ENCODE assay signal across 8 cellular contexts in the genomic region with DNA sequence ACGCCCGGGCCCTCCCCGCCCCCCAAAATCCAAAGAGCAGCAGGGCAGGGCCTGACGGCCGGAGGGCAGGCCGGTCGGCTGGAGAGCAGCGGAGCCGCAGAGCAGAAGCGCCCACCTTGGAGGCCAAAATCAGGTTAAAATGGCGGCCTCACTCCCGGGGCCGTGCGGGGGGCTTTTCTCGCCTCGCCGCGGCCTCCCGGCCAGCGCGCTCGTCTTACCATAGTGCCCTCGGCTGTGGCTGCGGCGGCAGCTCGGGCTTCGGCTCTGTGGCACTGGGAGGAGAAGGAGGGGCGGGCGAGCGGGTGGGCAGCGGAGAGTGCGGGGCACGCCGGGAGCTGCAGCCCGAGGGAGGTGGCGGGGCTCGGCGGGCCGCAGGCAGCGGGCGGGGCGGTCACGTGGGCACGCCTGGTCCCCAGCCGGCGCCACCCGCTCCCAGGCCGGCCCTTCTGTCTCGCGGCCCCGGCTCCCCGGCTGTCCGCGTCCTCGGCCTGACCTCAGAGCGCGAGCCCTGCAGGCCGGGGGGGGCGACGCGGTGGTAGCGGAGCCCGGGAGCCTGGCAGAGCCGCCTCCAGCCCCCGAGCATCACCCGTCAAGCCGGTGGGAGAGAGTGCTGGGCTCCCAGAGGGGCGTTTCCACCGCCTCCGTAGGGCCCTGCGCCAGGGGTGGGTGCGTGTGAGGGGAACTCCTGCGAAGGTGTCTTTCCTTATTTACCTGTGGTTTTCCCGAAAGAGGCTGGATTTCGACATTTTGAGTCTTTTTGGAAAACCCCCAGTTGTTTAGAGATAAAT. TPM values are rescaled to one million over a fixed set of nuclear protein-coding genes. Genes with fewer than 3 reads are reported as not detected.
DNase-seq lines count a peak whose midpoint lies in the region; ATAC-seq and TF ChIP-seq lines count a peak whose summit lies in the region.

A gene (minus strand): TSS at position 274 of the 788 bp plus-strand sequence. CDS start 53 bp downstream, at position 221.

- peak; percentile 65 for TF ChIP-seq POLR2A in GM10847 (IDR thresholded peaks at IDR 0.05; ENCODE audit: extremely low read depth, insufficient read length)
- TF ChIP-seq POLR2A in tibial nerve (IDR thresholded peaks at IDR 0.05) = peak; percentile 79 to 88

- no peaks in the 10 kb centered on the region for H4K20me1 ChIP-seq in SU-DHL-6 (ENCODE audit: low read depth, low read length)

- H3K27ac ChIP-seq in SU-DHL-6 (ENCODE audit: low read depth, low read length) (0 out of 2 replicates have a peak within 1 kb of the TSS, but pooled peaks have one; percentile 19), tibial nerve (peak within 1 kb of the TSS; percentile 96 to 100 (median 98))

- WGBS in tibial nerve, 2 donors = 0 to 1% methylated on average over 46 to 71 of the region's 75 CpGs

- H3K4me2 ChIP-seq in SU-DHL-6 (ENCODE audit: low read depth, low read length, poor library complexity, severe bottlenecking) = peak within 1 kb of the TSS; percentile 62

- no peaks in the 10 kb centered on the region for H3K9me2 ChIP-seq in SU-DHL-6 (replicated peaks; ENCODE audit: insufficient read depth, low read length)

- H3K4me3 ChIP-seq in SU-DHL-6 (ENCODE audit: insufficient read depth, low read length, poor library complexity, severe bottlenecking) (peak within 1 kb of the TSS; percentile 61), adipocyte (ENCODE audit: low read length) (peak within 1 kb of the TSS; percentile 95), tibial nerve (peak within 1 kb of the TSS; percentile 86 to 99 (median 94))

- H3K4me1 ChIP-seq in adipocyte (ENCODE audit: control insufficient read depth, insufficient read depth, low read length) (peaks cover 47% of the 10 kb centered on the region), tibial nerve (peaks cover 0 to 50% (median 19%) of the 10 kb centered on the region in 4 donors)

- H3K9me3 ChIP-seq in SU-DHL-6 (ENCODE audit: insufficient read depth, low read length) (no peaks in the 10 kb centered on the region), adipocyte (ENCODE audit: control insufficient read depth, low read length) (no peaks in the 10 kb centered on the region), tibial nerve (no peaks in the 10 kb centered on the region)

- H3K36me3 ChIP-seq in SU-DHL-6 (ENCODE audit: low read length) (peaks cover 10% of the 10 kb centered on the region; the same call in 1 of the 2 replicates), adipocyte (ENCODE audit: control insufficient read depth, insufficient read depth, low read length, severe bottlenecking) (peaks cover 8% of the 10 kb centered on the region), tibial nerve (peaks cover 0 to 5% (median 0%) of the 10 kb centered on the region in 3 donors)

- no peaks in the 10 kb centered on the region for H3K79me2 ChIP-seq in SU-DHL-6 (ENCODE audit: insufficient read depth, low read length)

- intact Hi-C loops in cardiac septum (cut with DNase I) = loop anchor here (5.0 to 10.0 kb wide), 2 partner anchors 158 to 690 kb away; a partner anchor contains a TSS

- ATAC-seq in HG02571 (IDR thresholded peaks at IDR 0.05; ENCODE audit: unreplicated experiment) = peak; percentile 87

- peak in 1 of 2 donors; percentile 91 for TF ChIP-seq EP300 in tibial nerve (IDR thresholded peaks at IDR 0.05)

- H3K9ac ChIP-seq in SU-DHL-6 (ENCODE audit: low read length) (peak within 1 kb of the TSS; percentile 71), adipocyte (ENCODE audit: low read length) (peak within 1 kb of the TSS; percentile 96)

- no peaks in the 10 kb centered on the region for H3K27me3 ChIP-seq in SU-DHL-6 (ENCODE audit: low read length)
- no peaks in the 10 kb centered on the region for H3K27me3 ChIP-seq in adipocyte (replicated peaks; ENCODE audit: control insufficient read depth, insufficient read depth, low read length)
- H3K27me3 ChIP-seq in tibial nerve = no peaks in the 10 kb centered on the region

- DNase-seq in NCI-H1092 (lab: John Stamatoyannopoulos, UW) (peak; percentile 78), adipocyte (ENCODE audit: low read depth) (peak; percentile 90), cardiac septum (ENCODE audit: low spot score) (peak; percentile 91), pons (ENCODE audit: low spot score) (peak; percentile 81), tibial nerve (ENCODE audit: low spot score in 2 of 2) (peak; percentile 59 to 72)

- TF ChIP-seq CTCF in SU-DHL-6 (IDR thresholded peaks at IDR 0.05; ENCODE audit: insufficient read depth, low read length, poor library complexity, severe bottlenecking) (no peak), tibial nerve (IDR thresholded peaks at IDR 0.05) (peak in 1 of 5 experiments; percentile 29)

- peaks cover 9% of the 10 kb centered on the region for H3F3A ChIP-seq in SU-DHL-6 (ENCODE audit: insufficient read depth)

- H2AFZ ChIP-seq in SU-DHL-6 (ENCODE audit: low read depth, low read length, severe bottlenecking) = peak within 1 kb of the TSS; percentile 87

RNA-seq across cellular contexts. Expression of the gene that starts here (rescaled TPM):
- total RNA-seq in cardiac septum (673 TPM), tibial nerve (10 to 100 TPM; 36.6 to 99.6 (median 82.3) TPM)

Comparison
In these comparisons a context has a peak if more than half of its experiments do, and no peak if none do; other contexts are left out.
1. Peak in every context shown above with its lines: DNase-seq, ATAC-seq, H3K4me3 ChIP-seq and H3K27ac ChIP-seq.